In genomic region chr10:127968027-127968441, GRCh38 we compare ENCODE assay signal across 19 cellular contexts.
DNase-seq lines count a peak whose midpoint lies in the region; ATAC-seq and TF ChIP-seq lines count a peak whose summit lies in the region.
"Had no signal": no experiment of that assay in that cellular context is flagged by ENCODE, and none has a peak within 500 bp of the region (broad histone marks: within the 10 kb centered on the region; RNA-seq: fewer than 3 reads in every experiment).

No MANE protein-coding gene starts in this region.

- DNase-seq in ELF-1 (ENCODE audit: low read depth, low spot score) (peak; percentile 6), LNCaP clone FGC (ENCODE audit: low read depth) (peak; percentile 94), right cardiac atrium (no peak), neuronal stem cell (ENCODE audit: low spot score) (no peak), HPDE6-E6E7 (ENCODE audit: extremely low spot score) (no peak)
- DNase-seq in activated effector memory CD4-positive, alpha-beta T cell treated with Interleukin-2 at 50 U/mL for 16 hours = no peak
- DNase-seq: activated CD4-positive, alpha-beta T cell treated with anti-CD3 and anti-CD28 coated beads, Interleukin-2, amount 10 ng/mL, durations not matched to agents 7 days and 5 days; activated naive CD4-positive, alpha-beta T cell treated with anti-CD3 and anti-CD28 coated beads for 36 hours; activated T-cell treated with anti-CD3 and anti-CD28 coated beads, Interleukin-2, amount 50 U/mL, for 1 hour; anterior cingulate cortex; CD8-positive, alpha-beta memory T cell; central memory CD4-positive, alpha-beta T cell; DMS79 treated with DMSO at 0.1 percent for 48 hours; NCI-H1105; NCI-H2081 treated with DMSO at 0.1 percent for 48 hours; NCI-H510A; spleen; stimulated activated CD8-positive, alpha-beta memory T cell treated with anti-CD3 and anti-CD28 coated beads, Interleukin-4, amount 100 ng/mL, for 48 hours had no signal

- no peak overlapping the region for H3K23ac ChIP-seq in neuronal stem cell (ENCODE audit: low read depth, low read length, poor library complexity)

- no peak overlapping the region for H2AFZ ChIP-seq in neuronal stem cell (ENCODE audit: low read length)

- H3K79me1 ChIP-seq in neuronal stem cell (ENCODE audit: low read depth, low read length) = no peaks in the 10 kb centered on the region

- H3K9ac ChIP-seq in neuronal stem cell (ENCODE audit: low read depth, low read length, poor library complexity) = no peak overlapping the region

- H3K27me3 ChIP-seq in right cardiac atrium (ENCODE audit: control insufficient read depth, insufficient read depth) = no peaks in the 10 kb centered on the region
- no peaks in the 10 kb centered on the region for H3K27me3 ChIP-seq in neuronal stem cell (ENCODE audit: control insufficient read depth in 3 of 3, insufficient read depth in 3 of 3, low read depth in 1 of 3, low read length in 3 of 3)
- H3K27me3 ChIP-seq: spleen had no signal

- peak overlapping the region; percentile 78 for H3K27ac ChIP-seq in right cardiac atrium (ENCODE audit: low read length)
- no peak overlapping the region for H3K27ac ChIP-seq in neuronal stem cell (replicated peaks; ENCODE audit: low read length)

- TF ChIP-seq CTCF in LNCaP clone FGC (IDR thresholded peaks at IDR 0.05; ENCODE audit: control insufficient read depth, extremely low read depth, insufficient read depth) = no peak

- H2AK5ac ChIP-seq in neuronal stem cell (ENCODE audit: low read depth, low read length) = no peak overlapping the region

- no peak overlapping the region for H2BK5ac ChIP-seq in neuronal stem cell (ENCODE audit: low read length)

- no peak overlapping the region for H2BK120ac ChIP-seq in neuronal stem cell (ENCODE audit: low read depth, low read length)

- intact Hi-C loops in right cardiac atrium (cut with DNase I) = no loop called here

- H3K18ac ChIP-seq in neuronal stem cell (ENCODE audit: low read length) = peak overlapping the region; percentile 79

- H3K4me3 ChIP-seq in LNCaP clone FGC (ENCODE audit: low read depth, low read length) (no peak overlapping the region), right cardiac atrium (ENCODE audit: low read length) (no peak overlapping the region), neuronal stem cell (ENCODE audit: low read length in 2 of 2) (no peak overlapping the region)
- H3K4me3 ChIP-seq: spleen had no signal

- H3K36me3 ChIP-seq in neuronal stem cell (replicated peaks in 1 of 2; ENCODE audit: control insufficient read depth in 2 of 2, insufficient read depth in 2 of 2, low read length in 2 of 2) = no peaks in the 10 kb centered on the region
- H3K36me3 ChIP-seq: spleen had no signal

- H3K14ac ChIP-seq in neuronal stem cell (ENCODE audit: low read length) = no peak overlapping the region

- no peak overlapping the region for H2BK15ac ChIP-seq in neuronal stem cell (ENCODE audit: low read length)

- H2BK12ac ChIP-seq in neuronal stem cell (ENCODE audit: low read length) = no peak overlapping the region

- no peak overlapping the region for H3K4me2 ChIP-seq in neuronal stem cell (ENCODE audit: insufficient read depth, low read length, poor library complexity, severe bottlenecking)

- peaks cover 12% of the 10 kb centered on the region for H3K4me1 ChIP-seq in right cardiac atrium (ENCODE audit: control insufficient read depth, insufficient read depth, low read length)
- peaks cover 0 to 8% of the 10 kb centered on the region in 2 donors for H3K4me1 ChIP-seq in neuronal stem cell (ENCODE audit: control insufficient read depth in 2 of 2, insufficient read depth in 1 of 2, low read depth in 1 of 2, low read length in 2 of 2)

- WGBS in right cardiac atrium = 70% methylated on average over 3 of the region's 3 CpGs
- WGBS in neuronal stem cell (ENCODE audit: extremely low coverage in 2 of 2, insufficient read length in 2 of 2, insufficient replicate concordance in 1 of 2), 2 donors = no CpG with 5 or more reads among the region's 3 CpGs

- H4K91ac ChIP-seq in neuronal stem cell (ENCODE audit: low read depth, low read length, poor library complexity) = no peak overlapping the region

- ATAC-seq in right cardiac atrium = peak in 1 of 2 donors; percentile 8
- no peak for ATAC-seq in GM21367 (IDR thresholded peaks at IDR 0.05; ENCODE audit: unreplicated experiment)

- H3K9me3 ChIP-seq in right cardiac atrium (ENCODE audit: control insufficient read depth, low read length) = no peaks in the 10 kb centered on the region
- H3K9me3 ChIP-seq in neuronal stem cell (replicated peaks in 1 of 2; ENCODE audit: control insufficient read depth in 2 of 2, insufficient read depth in 1 of 2, low read depth in 1 of 2, low read length in 2 of 2) = peaks cover 0 to 2% of the 10 kb centered on the region in 2 donors
- H3K9me3 ChIP-seq: spleen had no signal

- H4K8ac ChIP-seq in neuronal stem cell (ENCODE audit: low read depth, low read length) = no peak overlapping the region

- H3K4ac ChIP-seq in neuronal stem cell (ENCODE audit: low read length) = no peak overlapping the region

Comparison
In these comparisons a context has a peak if more than half of its experiments do, and no peak if none do; other contexts are left out.
1. DNase-seq: peak in ELF-1 (single experiment) and LNCaP clone FGC (single experiment); none in right cardiac atrium (0 of 3), neuronal stem cell (single experiment), HPDE6-E6E7 (single experiment) and activated effector memory CD4-positive, alpha-beta T cell treated with Interleukin-2 at 50 U/mL for 16 hours (single experiment).